In genomic region chr10:92267343-92267742, GRCh38 we compare ENCODE assay signal across 18 cellular contexts. TPM values are rescaled to one million over a fixed set of nuclear protein-coding genes. Genes with fewer than 3 reads are reported as not detected.
DNase-seq lines count a peak whose midpoint lies in the region; ATAC-seq and TF ChIP-seq lines count a peak whose summit lies in the region.
"Had no signal": no experiment of that assay in that cellular context is flagged by ENCODE, and none has a peak within 500 bp of the region (broad histone marks: within the 10 kb centered on the region; RNA-seq: fewer than 3 reads in every experiment).

No MANE protein-coding gene starts in this region.

- intact Hi-C loops in Right ventricle myocardium superior (cut with DNase I) (no loop called here), cardiac septum (cut with DNase I) (no loop called here), MCF 10A (cut with micrococcal nuclease) (no loop called here), head of caudate nucleus (cut with DNase I) (no loop called here)

- H3K4me3 ChIP-seq in thoracic aorta, result peak overlapping the region; percentile 6

- H3K4me3 Mint-ChIP-seq in chondrocyte (ENCODE audit: unreplicated experiment) (no peak overlapping the region), MCF 10A (ENCODE audit: unreplicated experiment) (no peak overlapping the region)
- H3K4me3 Mint-ChIP-seq: nephron had no signal

- peak; percentile 51 for ATAC-seq in Right ventricle myocardium superior (ENCODE audit: poor library complexity)
- ATAC-seq in HG02571 (IDR thresholded peaks at IDR 0.05; ENCODE audit: unreplicated experiment), result peak; percentile 51
- no peak for ATAC-seq in thoracic aorta (ENCODE audit: insufficient number of reproducible peaks, low FRiP score, low read depth)
- ATAC-seq: HCT116, Panc1 had no signal

- H3K36me3 Mint-ChIP-seq in chondrocyte (ENCODE audit: low read depth) (no peaks in the 10 kb centered on the region), MCF 10A (ENCODE audit: insufficient read depth, unreplicated experiment) (peaks cover 4% of the 10 kb centered on the region)

- no peaks in the 10 kb centered on the region for H3K27me3 ChIP-seq in thoracic aorta (replicated peaks; ENCODE audit: insufficient read depth)

- CTCF ChIA-PET in MCF 10A (lab: Yijun Ruan, JAX), result no interaction called here

- H3K4me1 Mint-ChIP-seq in chondrocyte (ENCODE audit: low read depth) (peaks cover 11% of the 10 kb centered on the region), MCF 10A (ENCODE audit: insufficient read depth, unreplicated experiment) (no peaks in the 10 kb centered on the region)
- H3K4me1 Mint-ChIP-seq: nephron had no signal

- BruUV-seq in MCF 10A (replicated peaks; lab: Mats Ljungman, UMichigan), result no TSS peak

- peak overlapping the region; percentile 5 for H3K27ac Mint-ChIP-seq in chondrocyte (ENCODE audit: unreplicated experiment)
- no peak overlapping the region for H3K27ac Mint-ChIP-seq in MCF 10A (ENCODE audit: low read depth, unreplicated experiment)
- H3K27ac Mint-ChIP-seq: nephron had no signal

- H3K9me3 Mint-ChIP-seq in chondrocyte (ENCODE audit: low read depth) (no peaks in the 10 kb centered on the region), MCF 10A (ENCODE audit: unreplicated experiment) (no peaks in the 10 kb centered on the region)
- H3K9me3 Mint-ChIP-seq: nephron had no signal

- H3K27me3 Mint-ChIP-seq in chondrocyte (ENCODE audit: low read depth) (no peaks in the 10 kb centered on the region), MCF 10A (ENCODE audit: insufficient read depth, unreplicated experiment) (no peaks in the 10 kb centered on the region)

- H3K4me1 ChIP-seq in thoracic aorta (ENCODE audit: control insufficient read depth in 1 of 2, low read depth in 2 of 2), result peaks cover 22 to 33% of the 10 kb centered on the region in 2 donors

- no peaks in the 10 kb centered on the region for H3K9me3 ChIP-seq in thoracic aorta

- no peaks in the 10 kb centered on the region for H3K36me3 ChIP-seq in thoracic aorta

- DNase-seq in Right ventricle myocardium superior (no peak), cardiac septum (ENCODE audit: low spot score) (no peak), chondrocyte (ENCODE audit: low spot score) (no peak), thoracic aorta (ENCODE audit: low spot score) (no peak), NOMO-1 treated with DMSO at 0.1 percent for 48 hours (lab: John Stamatoyannopoulos, UW; ENCODE audit: unreplicated experiment) (no peak), MCF 10A (ENCODE audit: unreplicated experiment) (no peak), head of caudate nucleus (no peak)
- DNase-seq: activated effector memory CD4-positive, alpha-beta T cell treated with anti-CD3 and anti-CD28 coated beads, Interleukin-2, amount 50 U/mL, for 16 hours; COR-L47; NCI-H2029; NCI-H526 treated with DMSO at 0.1 percent for 48 hours; stimulated activated CD4-positive, alpha-beta T cell treated with anti-CD3 and anti-CD28 coated beads, Interleukin-15, amount 100 ng/mL, for 24 hours; substantia nigra had no signal

- H3K27ac ChIP-seq in thoracic aorta, result peak overlapping the region; percentile 66 to 68
- H3K27ac ChIP-seq: epithelial cell of prostate had no signal

- POLR2A ChIA-PET in MCF 10A (lab: Yijun Ruan, JAX), result interaction anchor here (0.6 to 1.6 kb wide), 4 partner anchors 9 to 29 kb away, joined by 3 to 7 read pairs (median 4); partner anchors contain the start of genes CPEB3 and MARCHF5

- no peak for TF ChIP-seq CTCF in chondrocyte (IDR thresholded peaks at IDR 0.05)
- TF ChIP-seq CTCF in thoracic aorta (IDR thresholded peaks at IDR 0.05), result no peak
- no peak for TF ChIP-seq CTCF in MCF 10A (IDR thresholded peaks at IDR 0.05; ENCODE audit: unreplicated experiment)

RNA-seq across cellular contexts. Expression of gene CPEB3, which starts 23.5 kb away (rescaled TPM):
- 14.4 TPM for total RNA-seq in Right ventricle myocardium superior
- total RNA-seq in cardiac septum, result 8.3 TPM
- 1.1 to 1.7 TPM (median 1.2 TPM) in 3 replicates for total RNA-seq in chondrocyte
- 10 to 100 TPM in 1 of 2 donors, 1 to 10 TPM in 1; 6.8 to 12.2 TPM for total RNA-seq in thoracic aorta
- 2.8 and 4.2 TPM in 2 replicates for total RNA-seq in MCF 10A (2022)

RNA-seq across cellular contexts. Expression of gene MARCHF5, which starts 23.6 kb away (rescaled TPM):
- total RNA-seq in Right ventricle myocardium superior (38.2 TPM), cardiac septum (32.1 TPM), chondrocyte (34.2 to 36.5 TPM (median 35.3 TPM) in 3 replicates), thoracic aorta (10 to 100 TPM; 19.6 to 29.1 TPM), MCF 10A (2022) (52.1 and 53.1 TPM in 2 replicates)
